Comparison of ENCODE assay signal across 8 cellular contexts in the genomic region with DNA sequence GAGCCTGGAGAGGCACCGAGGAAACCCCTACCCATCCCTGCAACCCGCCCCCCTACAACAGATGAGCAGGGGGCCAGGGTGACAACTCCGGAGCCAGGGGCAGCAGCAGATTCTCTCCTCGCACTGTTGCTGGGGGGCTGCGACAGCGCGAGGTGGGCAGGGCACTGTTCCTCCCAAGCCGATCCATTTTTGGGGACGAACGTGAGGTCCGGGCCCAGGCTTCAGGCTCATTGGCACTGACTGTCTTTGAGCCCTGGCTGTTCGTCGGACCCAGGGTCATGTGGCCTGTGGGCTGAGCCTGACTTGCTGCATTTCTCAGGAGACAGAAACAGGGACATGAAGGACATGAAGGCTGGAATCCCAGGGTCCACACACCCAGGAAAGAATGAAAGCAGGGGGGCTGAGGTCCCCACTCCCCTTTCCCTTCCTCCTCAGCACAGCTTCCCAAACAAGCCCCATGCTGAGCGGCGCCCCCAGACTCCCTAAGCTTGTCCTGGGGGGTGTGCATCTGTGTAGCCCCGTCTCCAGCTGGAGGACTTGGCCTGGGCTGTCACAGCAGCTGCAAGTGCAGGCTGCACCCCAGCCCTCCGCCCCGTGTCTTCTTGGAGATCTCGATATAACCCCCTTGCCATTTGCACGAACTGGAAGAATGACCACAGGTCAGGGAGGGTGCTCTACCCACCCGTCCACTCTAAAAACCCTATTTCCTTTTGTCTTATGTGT. TPM values are rescaled to one million over a fixed set of nuclear protein-coding genes. Genes with fewer than 3 reads are reported as not detected.
DNase-seq lines count a peak whose midpoint lies in the region; ATAC-seq lines count a peak whose summit lies in the region.

No MANE protein-coding gene starts in this region.

- H3K4me1 ChIP-seq in BLaER1 treated with 17β-estradiol and CSF1 and Interleukin-3, amounts not matched to agents 10 nM and 100 nM = peaks cover 98 to 100% (median 100%) of the 10 kb centered on the region in 10 experiments
- peaks cover 25% of the 10 kb centered on the region for H3K4me1 ChIP-seq in right cardiac atrium (ENCODE audit: control insufficient read depth, insufficient read depth, low read length)

- no peaks in the 10 kb centered on the region for H3K9me3 ChIP-seq in BLaER1 treated with 17β-estradiol and CSF1 and Interleukin-3, amounts not matched to agents 10 nM and 100 nM (replicated peaks in 1 of 11)
- no peaks in the 10 kb centered on the region for H3K9me3 ChIP-seq in right cardiac atrium (ENCODE audit: control insufficient read depth, low read length)

- peaks cover 0 to 25% (median 8%) of the 10 kb centered on the region in 11 experiments; a peak in 10 of 22 replicates for H3K36me3 ChIP-seq in BLaER1 treated with 17β-estradiol and CSF1 and Interleukin-3, amounts not matched to agents 10 nM and 100 nM

- H3K4me2 ChIP-seq in BLaER1 treated with 17β-estradiol and CSF1 and Interleukin-3, amounts not matched to agents 10 nM and 100 nM = peak overlapping the region; percentile 87 to 98 (median 95)

- intact Hi-C loops in right cardiac atrium (cut with DNase I) = no loop called here

- WGBS in right cardiac atrium = 30% methylated on average over 21 of the region's 21 CpGs

- peak overlapping the region; percentile 24 to 57 (median 42); a peak in 16 of 20 replicates for H3K4me3 ChIP-seq in BLaER1 treated with 17β-estradiol and CSF1 and Interleukin-3, amounts not matched to agents 10 nM and 100 nM
- no peak overlapping the region for H3K4me3 ChIP-seq in right cardiac atrium (ENCODE audit: low read length)

- H3K27ac ChIP-seq in BLaER1 treated with 17β-estradiol and CSF1 and Interleukin-3, amounts not matched to agents 10 nM and 100 nM = peak overlapping the region; percentile 68 to 92 (median 85); a peak in 21 of 22 replicates
- peak overlapping the region; percentile 99 for H3K27ac ChIP-seq in angular gyrus (ENCODE audit: low read depth, low read length)
- H3K27ac ChIP-seq in right cardiac atrium (ENCODE audit: low read length) = peak overlapping the region; percentile 78

- DNase-seq in right cardiac atrium (peak in 1 of 3 donors; percentile 73), putamen (ENCODE audit: low spot score) (peak; percentile 79), NCI-H1105 (lab: John Stamatoyannopoulos, UW) (no peak), NCI-H1092 (lab: John Stamatoyannopoulos, UW) (no peak), Kasumi-1 (lab: John Stamatoyannopoulos, UW) (no peak)

- ATAC-seq in right cardiac atrium (peak in 1 of 2 donors; percentile 3), GM18517 (IDR thresholded peaks at IDR 0.05; ENCODE audit: unreplicated experiment) (no peak)

- peaks cover 0 to 82% (median 14%) of the 10 kb centered on the region in 11 experiments; a peak in 13 of 22 replicates for H4K20me1 ChIP-seq in BLaER1 treated with 17β-estradiol and CSF1 and Interleukin-3, amounts not matched to agents 10 nM and 100 nM

- H3K27me3 ChIP-seq in BLaER1 treated with 17β-estradiol and CSF1 and Interleukin-3, amounts not matched to agents 10 nM and 100 nM = no peaks in the 10 kb centered on the region
- H3K27me3 ChIP-seq in right cardiac atrium (ENCODE audit: control insufficient read depth, insufficient read depth) = no peaks in the 10 kb centered on the region

- H3K9ac ChIP-seq in BLaER1 treated with 17β-estradiol and CSF1 and Interleukin-3, amounts not matched to agents 10 nM and 100 nM = peak overlapping the region; percentile 65 to 89 (median 78)

RNA-seq across cellular contexts. Expression of gene CEP295NL, which starts 18.7 kb away (rescaled TPM):
- 1 to 10 TPM in 2 of 4 donors, under 1 TPM in 2; 0.76 to 1.3 (median 1.0) TPM for total RNA-seq in right cardiac atrium
- 0.57 TPM for polyA plus RNA-seq in right cardiac atrium

RNA-seq across cellular contexts. Expression of gene TIMP2, which starts 40.9 kb away (rescaled TPM):
- 100 to 1,000 TPM; 153 to 183 (median 168) TPM for total RNA-seq in right cardiac atrium
- polyA plus RNA-seq in right cardiac atrium = 86.9 TPM

RNA-seq across cellular contexts. Expression of gene USP36, which starts 43.7 kb away (rescaled TPM):
- 10 to 100 TPM; 25.1 to 42.9 (median 29.0) TPM for total RNA-seq in right cardiac atrium
- 16.2 TPM for polyA plus RNA-seq in right cardiac atrium
